In genomic region chr5:53095931-53096525, GRCh38 we compare ENCODE assay signal across 8 cellular contexts. TPM values are rescaled to one million over a fixed set of nuclear protein-coding genes. Genes with fewer than 3 reads are reported as not detected.
DNase-seq lines count a peak whose midpoint lies in the region; ATAC-seq lines count a peak whose summit lies in the region.

No MANE protein-coding gene starts in this region.

- H3K14ac ChIP-seq in mesenchymal stem cell (ENCODE audit: low read length in 2 of 2) = no peak overlapping the region

- ATAC-seq in HG02943 (IDR thresholded peaks at IDR 0.05; ENCODE audit: low read depth, unreplicated experiment) = peak; percentile 56

- H3K9me3 ChIP-seq in mesenchymal stem cell (ENCODE audit: control insufficient read depth, low read length) = no peaks in the 10 kb centered on the region

- H4K91ac ChIP-seq in mesenchymal stem cell (ENCODE audit: low read length) = no peak overlapping the region

- peaks cover 7 to 70% of the 10 kb centered on the region in 2 experiments for H3K36me3 ChIP-seq in mesenchymal stem cell (ENCODE audit: control insufficient read depth in 1 of 2, insufficient read depth in 2 of 2, low read depth in 1 of 2, low read length in 2 of 2)

- H3K4ac ChIP-seq in mesenchymal stem cell (ENCODE audit: low read depth in 1 of 2, low read length in 2 of 2) = no peak overlapping the region

- 43% methylated on average over 1 of the region's 3 CpGs for WGBS in mesenchymal stem cell

- no peak overlapping the region for H2AFZ ChIP-seq in mesenchymal stem cell (ENCODE audit: low read depth, low read length)

- no peak overlapping the region for H2AK5ac ChIP-seq in mesenchymal stem cell (ENCODE audit: low read length, severe bottlenecking)

- peaks cover 6% of the 10 kb centered on the region for H3K4me1 ChIP-seq in mesenchymal stem cell (ENCODE audit: control insufficient read depth, insufficient read depth, low read depth, low read length)

- H2BK120ac ChIP-seq in mesenchymal stem cell (ENCODE audit: low read depth, low read length) = no peak overlapping the region

- H2BK15ac ChIP-seq in mesenchymal stem cell (ENCODE audit: low read depth, poor library complexity, severe bottlenecking) = no peak overlapping the region

- H3K4me2 ChIP-seq in mesenchymal stem cell (ENCODE audit: low read length, poor library complexity, severe bottlenecking) = no peak overlapping the region

- H2BK12ac ChIP-seq in mesenchymal stem cell (ENCODE audit: low read length in 2 of 2) = no peak overlapping the region

- no peak overlapping the region for H3K18ac ChIP-seq in mesenchymal stem cell (ENCODE audit: low read depth in 1 of 2, low read length in 2 of 2)

- DNase-seq in activated gamma-delta T cell treated with Interleukin-2 at 50 U/mL for 16 hours = peak; percentile 69
- no peak for DNase-seq in activated gamma-delta T cell (lab: John Stamatoyannopoulos, UW)
- DNase-seq in NCI-H460 (ENCODE audit: extremely low read depth, low read depth) = peak; percentile 53
- DNase-seq in activated CD4-positive, alpha-beta T cell treated with anti-CD3 and anti-CD28 coated beads, Interleukin-2, amount 50 U/mL, for 24 hours (ENCODE audit: low read depth in 1 of 2, low spot score in 1 of 2) = peak; percentile 45 to 70
- peak; percentile 49 to 77 for DNase-seq in dermis microvascular lymphatic vessel endothelial cell (ENCODE audit: low read depth in 2 of 2)
- peak; percentile 70 for DNase-seq in mesenchymal stem cell
- DNase-seq in stimulated activated CD8-positive, alpha-beta memory T cell treated with anti-CD3 and anti-CD28 coated beads, Interleukin-4, amount 100 ng/mL, for 24 hours (ENCODE audit: low read depth) = peak; percentile 45

- no peak overlapping the region for H4K8ac ChIP-seq in mesenchymal stem cell (ENCODE audit: low read length)

- H3K9ac ChIP-seq in mesenchymal stem cell (ENCODE audit: low read length) = no peak overlapping the region

- H2BK5ac ChIP-seq in mesenchymal stem cell (ENCODE audit: low read depth, low read length, poor library complexity, severe bottlenecking) = no peak overlapping the region

- H3K4me3 ChIP-seq in mesenchymal stem cell (ENCODE audit: insufficient read depth in 1 of 2, low read depth in 1 of 2, low read length in 2 of 2) = no peak overlapping the region

- H3K23ac ChIP-seq in mesenchymal stem cell (ENCODE audit: low read length in 2 of 2) = no peak overlapping the region

- no peaks in the 10 kb centered on the region for H3K27me3 ChIP-seq in mesenchymal stem cell (ENCODE audit: control insufficient read depth in 1 of 2, insufficient read depth in 1 of 2, low read length in 2 of 2)

- H3K27ac ChIP-seq in mesenchymal stem cell (ENCODE audit: low read length, poor library complexity, severe bottlenecking) = no peak overlapping the region

- H3K79me1 ChIP-seq in mesenchymal stem cell (replicated peaks; ENCODE audit: low read length, poor library complexity, severe bottlenecking) = peaks cover 5% of the 10 kb centered on the region

RNA-seq across cellular contexts. Expression of gene MOCS2, which starts 13.5 kb away (rescaled TPM):
- total RNA-seq in NCI-H460 (2014; rRNA removed; shearing (Covaris generic)) = 50.1 and 53.7 TPM in 2 replicates
- 29.3 and 36.4 TPM in 2 replicates for polyA plus RNA-seq in NCI-H460 (2014; cell fraction: nucleus; rRNA removed)
- 17.7 and 20.6 TPM in 2 replicates for total RNA-seq in dermis microvascular lymphatic vessel endothelial cell
- polyA plus RNA-seq in mesenchymal stem cell (2013, experiment 1 of 2) = 38.0 TPM
- polyA plus RNA-seq in mesenchymal stem cell (2013, experiment 2 of 2) = 38.0 TPM
